Comparison of ENCODE assay signal across 9 cellular contexts in the genomic region with DNA sequence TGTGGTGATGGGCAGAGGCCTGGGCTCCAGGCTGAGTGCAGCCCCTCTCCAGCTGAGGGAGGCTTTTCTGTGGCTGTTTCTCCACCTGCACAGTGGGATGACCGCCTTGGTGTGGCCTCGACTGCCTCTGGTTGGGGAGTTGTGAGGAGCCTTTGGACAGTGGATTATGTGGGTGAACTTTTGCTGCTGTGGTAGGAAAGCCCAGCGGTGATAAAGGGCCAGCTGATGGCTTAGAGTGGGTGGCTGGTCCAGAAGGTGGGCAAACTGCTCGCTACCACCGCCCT.
A peak's percentile ranks its signal among the peaks of the same experiment; 100 is the strongest.
DNase-seq lines count a peak whose midpoint lies in the region; FAIRE-seq lines count a peak whose summit lies in the region.
"Had no signal": no experiment of that assay in that cellular context is flagged by ENCODE, and none has a peak within 500 bp of the region (broad histone marks: within the 10 kb centered on the region; RNA-seq: fewer than 3 reads in every experiment).

No MANE protein-coding gene starts in this region.

- no peak overlapping the region for H3K27ac ChIP-seq in iPS-20b (ENCODE audit: low read length)
- H3K27ac ChIP-seq in stomach smooth muscle (ENCODE audit: low read length), result peak overlapping the region; percentile 98

- DNase-seq in T-helper 1 cell (no peak), hippocampal formation (lab: John Stamatoyannopoulos, UW) (no peak), HTR-8/SVneo (ENCODE audit: insufficient read length, low spot score) (no peak)
- DNase-seq in stimulated activated naive CD4-positive, alpha-beta T cell treated with Interleukin-2 at 50 U/mL for 16 hours (lab: John Stamatoyannopoulos, UW), result no peak

- H3K9ac ChIP-seq in iPS-20b (ENCODE audit: low read depth, low read length), result peak overlapping the region; percentile 96; the same call in 1 of the 2 replicates
- peak overlapping the region; percentile 89 to 94 for H3K9ac ChIP-seq in stomach smooth muscle (ENCODE audit: low read length in 2 of 2)

- peak overlapping the region; percentile 93 for H3K27ac Mint-ChIP-seq in T-helper 1 cell treated with Interleukin-12 subunit alpha and Interleukin-12 subunit beta and Interleukin-4 antibody, amounts not matched to agents 30 μg/mL and 1 μg/mL, for 36 hours
- peak overlapping the region; percentile 98 for H3K27ac Mint-ChIP-seq in activated naive CD8-positive, alpha-beta T cell

- H3K9me3 ChIP-seq in iPS-20b (ENCODE audit: insufficient read depth, low read depth, low read length), result no peaks in the 10 kb centered on the region
- no peaks in the 10 kb centered on the region for H3K9me3 ChIP-seq in stomach smooth muscle (ENCODE audit: control insufficient read depth in 2 of 2, low read length in 2 of 2)

- H3K4me3 ChIP-seq in iPS-20b (ENCODE audit: low read length) (peak overlapping the region; percentile 88), stomach smooth muscle (ENCODE audit: low read length in 2 of 2) (peak overlapping the region; percentile 76 to 86)

- peaks cover 28% of the 10 kb centered on the region for H3K4me1 Mint-ChIP-seq in T-helper 1 cell treated with Interleukin-12 subunit alpha and Interleukin-12 subunit beta and Interleukin-4 antibody, amounts not matched to agents 30 μg/mL and 1 μg/mL, for 36 hours (ENCODE audit: low read depth)
- H3K4me1 Mint-ChIP-seq in activated naive CD8-positive, alpha-beta T cell (ENCODE audit: low read depth), result peaks cover 37% of the 10 kb centered on the region

- peak overlapping the region; percentile 90 for H3K4me3 Mint-ChIP-seq in T-helper 1 cell treated with Interleukin-12 subunit alpha and Interleukin-12 subunit beta and Interleukin-4 antibody, amounts not matched to agents 30 μg/mL and 1 μg/mL, for 36 hours
- peak overlapping the region; percentile 90 for H3K4me3 Mint-ChIP-seq in activated naive CD8-positive, alpha-beta T cell

- H3K36me3 Mint-ChIP-seq in T-helper 1 cell treated with Interleukin-12 subunit alpha and Interleukin-12 subunit beta and Interleukin-4 antibody, amounts not matched to agents 30 μg/mL and 1 μg/mL, for 36 hours (ENCODE audit: low read depth), result peaks cover 7% of the 10 kb centered on the region
- peaks cover 2% of the 10 kb centered on the region for H3K36me3 Mint-ChIP-seq in activated naive CD8-positive, alpha-beta T cell

- H3K4me1 ChIP-seq in iPS-20b (ENCODE audit: insufficient read depth, low read length) (peaks cover 11% of the 10 kb centered on the region; the same call in 1 of the 2 replicates), stomach smooth muscle (ENCODE audit: control insufficient read depth, insufficient read depth, low read length) (peaks cover 54% of the 10 kb centered on the region)

- H3K27me3 ChIP-seq in iPS-20b (ENCODE audit: insufficient read depth, low read length) (peaks cover 37% of the 10 kb centered on the region), stomach smooth muscle (ENCODE audit: control insufficient read depth in 1 of 2, insufficient read depth in 2 of 2, low read length in 2 of 2) (peaks cover 20 to 26% of the 10 kb centered on the region in 2 donors)

- FAIRE-seq in HTR-8/SVneo (lab: Jason Lieb, UNC), result no peak
- FAIRE-seq: A204.1 had no signal

- H3K36me3 ChIP-seq in iPS-20b (ENCODE audit: insufficient read depth, low read depth, low read length), result peaks cover 5% of the 10 kb centered on the region; the same call in 1 of the 2 replicates
- no peaks in the 10 kb centered on the region for H3K36me3 ChIP-seq in stomach smooth muscle (ENCODE audit: control insufficient read depth in 2 of 2, insufficient read depth in 2 of 2, low read length in 2 of 2)

- H3K9me3 Mint-ChIP-seq in T-helper 1 cell treated with Interleukin-12 subunit alpha and Interleukin-12 subunit beta and Interleukin-4 antibody, amounts not matched to agents 30 μg/mL and 1 μg/mL, for 36 hours, result no peaks in the 10 kb centered on the region
- H3K9me3 Mint-ChIP-seq in activated naive CD8-positive, alpha-beta T cell (ENCODE audit: low read depth), result no peaks in the 10 kb centered on the region

- peaks cover 21% of the 10 kb centered on the region for H3K27me3 Mint-ChIP-seq in T-helper 1 cell treated with Interleukin-12 subunit alpha and Interleukin-12 subunit beta and Interleukin-4 antibody, amounts not matched to agents 30 μg/mL and 1 μg/mL, for 36 hours (ENCODE audit: low read depth)
- peaks cover 5% of the 10 kb centered on the region for H3K27me3 Mint-ChIP-seq in activated naive CD8-positive, alpha-beta T cell
